1 cellular context compared by ENCODE assay signal in genomic region chr12:12562585-12563245, GRCh38.
TF ChIP-seq lines count a peak whose summit lies in the region.

Gene DUSP16, minus strand, starts transcription at chr12:12562863. Its CDS starts 41,765 bp downstream, at chr12:12521098.

TF ChIP-seq in GM23338, 12 proteins besides CTCF, POLR2A, EP300 and RAD21 (continued from another document):
- TF ChIP-seq JUNB (IDR thresholded peaks at IDR 0.05; ENCODE audit: unreplicated experiment) = no peak
- TF ChIP-seq ETS1 (IDR thresholded peaks at IDR 0.05) = no peak; the same call in 1 of the 2 replicates
- TF ChIP-seq EZH2 (IDR thresholded peaks at IDR 0.05; ENCODE audit: low read depth, unreplicated experiment) = no peak
- TF ChIP-seq REST (IDR thresholded peaks at IDR 0.05; ENCODE audit: unreplicated experiment) = peak; percentile 14
- TF ChIP-seq ZNF114 (CRISPR knock-in tag; IDR thresholded peaks at IDR 0.05) = no peak
- TF ChIP-seq STAT1 (IDR thresholded peaks at IDR 0.05; ENCODE audit: unreplicated experiment) = no peak
